11 cellular contexts compared by ENCODE assay signal in genomic region chr12:101634724-101635123, GRCh38. TPM values are rescaled to one million over a fixed set of nuclear protein-coding genes. Genes with fewer than 3 reads are reported as not detected.
DNase-seq lines count a peak whose midpoint lies in the region; ATAC-seq lines count a peak whose summit lies in the region.
"Had no signal": no experiment of that assay in that cellular context is flagged by ENCODE, and none has a peak within 500 bp of the region (broad histone marks: within the 10 kb centered on the region; RNA-seq: fewer than 3 reads in every experiment).

No MANE protein-coding gene starts in this region.

- H3K36me3 ChIP-seq in naive thymus-derived CD4-positive, alpha-beta T cell (ENCODE audit: control insufficient read depth in 2 of 3, insufficient read depth in 3 of 3, low read length in 3 of 3) = no peaks in the 10 kb centered on the region

- H3K4me3 ChIP-seq in naive thymus-derived CD4-positive, alpha-beta T cell (ENCODE audit: low read length) = no peak overlapping the region

- no peak overlapping the region for H3K27ac Mint-ChIP-seq in activated CD4-positive, alpha-beta T cell treated with anti-CD3 and anti-CD28 coated beads for 36 hours
- H3K27ac Mint-ChIP-seq in activated CD4-positive, alpha-beta T cell treated with anti-CD3 and anti-CD28 coated beads, Interleukin-2, amount 10 ng/mL, durations not matched to agents 7 days and 5 days = no peak overlapping the region
- H3K27ac Mint-ChIP-seq in naive thymus-derived CD4-positive, alpha-beta T cell = peak overlapping the region in 1 of 9 donors; percentile 63
- H3K27ac Mint-ChIP-seq: activated naive CD8-positive, alpha-beta T cell treated with anti-CD3 and anti-CD28 coated beads, Interleukin-2, amount 10 ng/mL, durations not matched to agents 7 days and 5 days had no signal

- DNase-seq in activated CD4-positive, alpha-beta T cell treated with anti-CD3 and anti-CD28 coated beads for 36 hours = no peak
- DNase-seq in activated CD4-positive, alpha-beta T cell treated with anti-CD3 and anti-CD28 coated beads, Interleukin-2, amount 10 ng/mL, durations not matched to agents 7 days and 5 days = no peak
- DNase-seq in stimulated activated naive CD8-positive, alpha-beta T cell treated with anti-CD3 and anti-CD28 coated beads, Interleukin-15, Interleukin-2, amounts not matched to agents 100 U/mL and 50 U/mL, for 24 hours = no peak
- DNase-seq in stimulated activated CD4-positive, alpha-beta T cell treated with anti-CD3 and anti-CD28 coated beads, Interleukin-2, amount 100 ng/mL, for 48 hours = no peak
- no peak for DNase-seq in NCI-H1417 treated with DMSO at 0.1 percent for 48 hours (lab: John Stamatoyannopoulos, UW)
- DNase-seq in naive thymus-derived CD4-positive, alpha-beta T cell = no peak
- DNase-seq: activated naive CD8-positive, alpha-beta T cell treated with anti-CD3 and anti-CD28 coated beads, Interleukin-2, amount 10 ng/mL, durations not matched to agents 7 days and 5 days; NCI-H1105 treated with DMSO at 0.1 percent for 48 hours had no signal

- no peak overlapping the region for H3K27ac ChIP-seq in naive thymus-derived CD4-positive, alpha-beta T cell (ENCODE audit: low read depth, low read length)

- H3K4me3 Mint-ChIP-seq in activated CD4-positive, alpha-beta T cell treated with anti-CD3 and anti-CD28 coated beads for 36 hours = no peak overlapping the region
- H3K4me3 Mint-ChIP-seq in activated CD4-positive, alpha-beta T cell treated with anti-CD3 and anti-CD28 coated beads, Interleukin-2, amount 10 ng/mL, durations not matched to agents 7 days and 5 days = no peak overlapping the region
- H3K4me3 Mint-ChIP-seq in naive thymus-derived CD4-positive, alpha-beta T cell = no peak overlapping the region
- H3K4me3 Mint-ChIP-seq: activated naive CD8-positive, alpha-beta T cell treated with anti-CD3 and anti-CD28 coated beads, Interleukin-2, amount 10 ng/mL, durations not matched to agents 7 days and 5 days had no signal

- peaks cover 6% of the 10 kb centered on the region for H3K4me1 Mint-ChIP-seq in activated CD4-positive, alpha-beta T cell treated with anti-CD3 and anti-CD28 coated beads for 36 hours
- H3K4me1 Mint-ChIP-seq in activated CD4-positive, alpha-beta T cell treated with anti-CD3 and anti-CD28 coated beads, Interleukin-2, amount 10 ng/mL, durations not matched to agents 7 days and 5 days = peaks cover 7% of the 10 kb centered on the region
- peaks cover 0 to 7% (median 5%) of the 10 kb centered on the region in 7 donors for H3K4me1 Mint-ChIP-seq in naive thymus-derived CD4-positive, alpha-beta T cell

- peaks cover 6% of the 10 kb centered on the region for H3K27me3 Mint-ChIP-seq in activated CD4-positive, alpha-beta T cell treated with anti-CD3 and anti-CD28 coated beads for 36 hours
- peaks cover 4% of the 10 kb centered on the region for H3K27me3 Mint-ChIP-seq in activated CD4-positive, alpha-beta T cell treated with anti-CD3 and anti-CD28 coated beads, Interleukin-2, amount 10 ng/mL, durations not matched to agents 7 days and 5 days
- peaks cover 0 to 15% (median 7%) of the 10 kb centered on the region in 5 donors for H3K27me3 Mint-ChIP-seq in naive thymus-derived CD4-positive, alpha-beta T cell
- H3K27me3 Mint-ChIP-seq: activated naive CD8-positive, alpha-beta T cell treated with anti-CD3 and anti-CD28 coated beads, Interleukin-2, amount 10 ng/mL, durations not matched to agents 7 days and 5 days had no signal

- no peaks in the 10 kb centered on the region for H3K9me3 Mint-ChIP-seq in activated CD4-positive, alpha-beta T cell treated with anti-CD3 and anti-CD28 coated beads for 36 hours (ENCODE audit: low read depth)
- no peaks in the 10 kb centered on the region for H3K9me3 Mint-ChIP-seq in activated CD4-positive, alpha-beta T cell treated with anti-CD3 and anti-CD28 coated beads, Interleukin-2, amount 10 ng/mL, durations not matched to agents 7 days and 5 days
- H3K9me3 Mint-ChIP-seq in naive thymus-derived CD4-positive, alpha-beta T cell = peaks cover 0 to 2% (median 0%) of the 10 kb centered on the region in 11 donors

- peak; percentile 58 for ATAC-seq in activated CD4-positive, alpha-beta T cell treated with anti-CD3 and anti-CD28 coated beads for 36 hours
- peak; percentile 96 for ATAC-seq in HG02623 (IDR thresholded peaks at IDR 0.05; ENCODE audit: unreplicated experiment)
- peak; percentile 95 for ATAC-seq in HG03565 (IDR thresholded peaks at IDR 0.05; ENCODE audit: unreplicated experiment)
- ATAC-seq in stimulated activated naive CD8-positive, alpha-beta T cell treated with anti-CD3 and anti-CD28 coated beads, Interleukin-15, Interleukin-2, amounts not matched to agents 100 U/mL and 50 U/mL, for 24 hours = peak; percentile 52
- ATAC-seq in naive thymus-derived CD4-positive, alpha-beta T cell = no peak

- no peaks in the 10 kb centered on the region for H3K36me3 Mint-ChIP-seq in activated CD4-positive, alpha-beta T cell treated with anti-CD3 and anti-CD28 coated beads for 36 hours (ENCODE audit: low read depth)
- no peaks in the 10 kb centered on the region for H3K36me3 Mint-ChIP-seq in activated CD4-positive, alpha-beta T cell treated with anti-CD3 and anti-CD28 coated beads, Interleukin-2, amount 10 ng/mL, durations not matched to agents 7 days and 5 days (ENCODE audit: low read depth)
- no peaks in the 10 kb centered on the region for H3K36me3 Mint-ChIP-seq in naive thymus-derived CD4-positive, alpha-beta T cell
- H3K36me3 Mint-ChIP-seq: activated naive CD8-positive, alpha-beta T cell treated with anti-CD3 and anti-CD28 coated beads, Interleukin-2, amount 10 ng/mL, durations not matched to agents 7 days and 5 days had no signal

- intact Hi-C loops in activated CD4-positive, alpha-beta T cell treated with anti-CD3 and anti-CD28 coated beads for 36 hours (cut with DNase I, micrococcal nuclease) = no loop called here
- intact Hi-C loops in naive thymus-derived CD4-positive, alpha-beta T cell (cut with micrococcal nuclease) = no loop called here

- POLR2A ChIA-PET in activated CD4-positive, alpha-beta T cell treated with anti-CD3 and anti-CD28 coated beads for 36 hours (lab: Charles Lee) = interaction anchor here (0.7 kb wide), 1 partner anchor 210 kb away, joined by 4 read pairs; no protein-coding TSS in a partner anchor
- POLR2A ChIA-PET in activated CD4-positive, alpha-beta T cell treated with anti-CD3 and anti-CD28 coated beads, Interleukin-2, amount 10 ng/mL, durations not matched to agents 7 days and 5 days (lab: Charles Lee) = no interaction called here
- POLR2A ChIA-PET in naive thymus-derived CD4-positive, alpha-beta T cell (lab: Charles Lee) = no interaction called here

- no peaks in the 10 kb centered on the region for H3K27me3 ChIP-seq in naive thymus-derived CD4-positive, alpha-beta T cell (ENCODE audit: control insufficient read depth in 2 of 2, insufficient read depth in 2 of 2, low read length in 2 of 2)

- H3K4me1 ChIP-seq in naive thymus-derived CD4-positive, alpha-beta T cell (ENCODE audit: control insufficient read depth in 2 of 2, insufficient read depth in 2 of 2, low read length in 2 of 2) = no peaks in the 10 kb centered on the region

- no peaks in the 10 kb centered on the region for H3K9me3 ChIP-seq in naive thymus-derived CD4-positive, alpha-beta T cell (ENCODE audit: control insufficient read depth in 2 of 3, low read length in 3 of 3)

- CTCF ChIA-PET in activated CD4-positive, alpha-beta T cell treated with anti-CD3 and anti-CD28 coated beads for 36 hours (lab: Charles Lee) = interaction anchor here (0.6 to 0.8 kb wide), 3 partner anchors 12 to 211 kb away, joined by 3 read pairs; no protein-coding TSS in a partner anchor
- CTCF ChIA-PET in activated CD4-positive, alpha-beta T cell treated with anti-CD3 and anti-CD28 coated beads, Interleukin-2, amount 10 ng/mL, durations not matched to agents 7 days and 5 days (lab: Charles Lee) = no interaction called here
- CTCF ChIA-PET in naive thymus-derived CD4-positive, alpha-beta T cell (lab: Charles Lee) = no interaction called here

RNA-seq across cellular contexts. Expression of gene MYBPC1, which starts 40.0 kb away (rescaled TPM):
- not detected for total RNA-seq in activated CD4-positive, alpha-beta T cell treated with anti-CD3 and anti-CD28 coated beads for 36 hours
- total RNA-seq in activated CD4-positive, alpha-beta T cell treated with anti-CD3 and anti-CD28 coated beads, Interleukin-2, amount 10 ng/mL, durations not matched to agents 7 days and 5 days = not detected
- not detected for total RNA-seq in naive thymus-derived CD4-positive, alpha-beta T cell
- polyA plus RNA-seq in naive thymus-derived CD4-positive, alpha-beta T cell = not detected
- total RNA-seq: activated naive CD8-positive, alpha-beta T cell treated with anti-CD3 and anti-CD28 coated beads, Interleukin-2, amount 10 ng/mL, durations not matched to agents 7 days and 5 days; mesenteric fat pad had no signal
